Comparison of ENCODE assay signal across 13 cellular contexts in the genomic region with DNA sequence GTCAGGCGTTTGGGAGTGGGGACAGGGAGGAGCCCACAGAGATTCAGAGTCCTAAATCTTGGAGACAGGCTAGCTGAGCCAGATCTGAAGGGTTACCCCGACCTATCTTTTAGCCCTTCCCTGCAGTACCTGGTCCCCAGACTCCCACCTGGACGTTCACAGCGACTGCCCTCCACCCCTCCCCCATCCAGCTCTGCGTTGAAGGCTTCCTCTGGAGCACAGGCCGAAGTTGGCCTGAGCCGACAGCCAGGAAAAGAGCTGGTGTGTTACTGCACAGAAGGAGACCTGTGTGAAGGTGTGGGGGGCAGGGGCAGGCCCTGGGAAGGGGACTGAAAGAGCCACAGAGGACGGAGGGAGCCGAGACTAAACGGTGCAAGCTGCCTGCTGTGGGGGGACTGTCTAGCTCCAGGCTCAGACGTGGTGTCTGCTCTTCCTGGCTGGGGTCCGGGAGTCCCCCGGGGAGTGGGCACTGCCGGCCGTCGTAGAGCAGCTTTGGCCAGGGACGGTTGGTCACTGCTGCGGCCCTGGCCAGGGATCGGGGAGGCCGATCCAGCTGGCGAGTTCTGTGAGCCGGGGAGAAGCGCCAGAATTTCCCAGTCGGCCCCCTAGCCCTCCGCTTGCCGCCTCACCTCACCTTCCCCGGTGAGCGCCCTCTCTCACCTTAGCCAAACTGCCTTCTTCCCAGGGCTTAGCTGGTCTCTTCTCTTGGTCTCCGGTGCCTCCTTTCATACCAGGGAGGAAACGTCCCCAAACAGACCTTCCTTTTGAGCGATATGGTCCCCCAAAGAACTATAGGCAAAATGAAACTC. TPM values are rescaled to one million over a fixed set of nuclear protein-coding genes. Genes with fewer than 3 reads are reported as not detected.
DNase-seq lines count a peak whose midpoint lies in the region; ATAC-seq and TF ChIP-seq lines count a peak whose summit lies in the region.
"Had no signal": no experiment of that assay in that cellular context is flagged by ENCODE, and none has a peak within 500 bp of the region (broad histone marks: within the 10 kb centered on the region; RNA-seq: fewer than 3 reads in every experiment).

No MANE protein-coding gene starts in this region.

- WGBS in iPS DF 6.9 (ENCODE audit: insufficient coverage, insufficient read length): no CpG with 5 or more reads among the region's 31 CpGs

- peaks cover 19% of the 10 kb centered on the region for H3K4me1 ChIP-seq in NT2/D1 (ENCODE audit: insufficient read depth, insufficient read length)
- peaks cover 7% of the 10 kb centered on the region for H3K4me1 ChIP-seq in iPS DF 6.9 (ENCODE audit: control insufficient read depth, insufficient read depth, low read length)

- peaks cover 87% of the 10 kb centered on the region for H3K27me3 ChIP-seq in NT2/D1 (ENCODE audit: insufficient read depth, insufficient read length)
- H3K27me3 ChIP-seq in iPS DF 6.9 (ENCODE audit: control insufficient read depth, insufficient read depth, low read length): peaks cover 80% of the 10 kb centered on the region

- H3K36me3 Mint-ChIP-seq in progenitor cell of endocrine pancreas (ENCODE audit: insufficient read depth): no peaks in the 10 kb centered on the region
- no peaks in the 10 kb centered on the region for H3K36me3 Mint-ChIP-seq in HFFc6 (ENCODE audit: low read depth)
- H3K36me3 Mint-ChIP-seq in activated CD4-positive, alpha-beta T cell treated with anti-CD3 and anti-CD28 coated beads, Interleukin-2, amount 10 ng/mL, durations not matched to agents 7 days and 5 days (ENCODE audit: low read depth): no peaks in the 10 kb centered on the region

- TF ChIP-seq CTCF in progenitor cell of endocrine pancreas (IDR thresholded peaks at IDR 0.05; ENCODE audit: unreplicated experiment) (no peak), HFFc6 (IDR thresholded peaks at IDR 0.05) (no peak)

- POLR2A ChIA-PET in activated CD4-positive, alpha-beta T cell treated with anti-CD3 and anti-CD28 coated beads, Interleukin-2, amount 10 ng/mL, durations not matched to agents 7 days and 5 days (lab: Charles Lee): interaction anchor here (0.5 to 0.6 kb wide), 2 partner anchors 1236 to 1411 kb away, joined by 3 to 7 read pairs; no protein-coding TSS in a partner anchor

- H3K27ac Mint-ChIP-seq in progenitor cell of endocrine pancreas (peak overlapping the region; percentile 95), HFFc6 (no peak overlapping the region)
- no peak overlapping the region for H3K27ac Mint-ChIP-seq in activated CD4-positive, alpha-beta T cell treated with anti-CD3 and anti-CD28 coated beads, Interleukin-2, amount 10 ng/mL, durations not matched to agents 7 days and 5 days

- H3K36me3 ChIP-seq in NT2/D1 (ENCODE audit: insufficient read depth, insufficient read length, low read length) (no peaks in the 10 kb centered on the region), iPS DF 6.9 (ENCODE audit: control insufficient read depth, insufficient read depth, low read length) (no peaks in the 10 kb centered on the region)

- peak overlapping the region; percentile 62 for H3K9ac ChIP-seq in NT2/D1 (ENCODE audit: insufficient read length, low read depth)

- peaks cover 37% of the 10 kb centered on the region for H3K4me1 Mint-ChIP-seq in progenitor cell of endocrine pancreas (ENCODE audit: low read depth)
- peaks cover 18% of the 10 kb centered on the region for H3K4me1 Mint-ChIP-seq in HFFc6 (ENCODE audit: low read depth)
- H3K4me1 Mint-ChIP-seq in activated CD4-positive, alpha-beta T cell treated with anti-CD3 and anti-CD28 coated beads, Interleukin-2, amount 10 ng/mL, durations not matched to agents 7 days and 5 days: peaks cover 32% of the 10 kb centered on the region

- no peaks in the 10 kb centered on the region for H3K9me3 Mint-ChIP-seq in progenitor cell of endocrine pancreas (ENCODE audit: low read depth)
- H3K9me3 Mint-ChIP-seq in HFFc6: no peaks in the 10 kb centered on the region
- no peaks in the 10 kb centered on the region for H3K9me3 Mint-ChIP-seq in activated CD4-positive, alpha-beta T cell treated with anti-CD3 and anti-CD28 coated beads, Interleukin-2, amount 10 ng/mL, durations not matched to agents 7 days and 5 days

- DNase-seq in DMS53 (lab: John Stamatoyannopoulos, UW) (peak; percentile 62), DMS53 treated with DMSO at 0.1 percent for 48 hours (lab: John Stamatoyannopoulos, UW; ENCODE audit: unreplicated experiment) (no peak), NT2/D1 (ENCODE audit: low read depth, low spot score) (no peak), iPS DF 6.9 (ENCODE audit: low read depth, low spot score) (no peak), progenitor cell of endocrine pancreas (ENCODE audit: low spot score, unreplicated experiment) (peak; percentile 53), HFFc6 (no peak)
- DNase-seq in activated CD4-positive, alpha-beta T cell treated with anti-CD3 and anti-CD28 coated beads, Interleukin-2, amount 10 ng/mL, durations not matched to agents 7 days and 5 days: no peak
- DNase-seq: DND-41, NCI-H1694, nucleus accumbens had no signal

- CTCF ChIA-PET in activated CD4-positive, alpha-beta T cell treated with anti-CD3 and anti-CD28 coated beads, Interleukin-2, amount 10 ng/mL, durations not matched to agents 7 days and 5 days (lab: Charles Lee): interaction anchor here (0.6 to 2.0 kb wide), 8 partner anchors 12 to 274 kb away, joined by 3 to 5 read pairs (median 3); no protein-coding TSS in a partner anchor

- H3K9me3 ChIP-seq in NT2/D1 (ENCODE audit: insufficient read depth, low read length) (no peaks in the 10 kb centered on the region), iPS DF 6.9 (ENCODE audit: control insufficient read depth, insufficient read depth, low read length) (no peaks in the 10 kb centered on the region)

- ATAC-seq in GM18498 (IDR thresholded peaks at IDR 0.05; ENCODE audit: unreplicated experiment): no peak

- no peak overlapping the region for H3K27ac ChIP-seq in iPS DF 6.9 (ENCODE audit: low read length)
- H3K27ac ChIP-seq: 22Rv1, epithelial cell of prostate had no signal

- H3K4me3 Mint-ChIP-seq in progenitor cell of endocrine pancreas (ENCODE audit: low read depth): peak overlapping the region; percentile 77
- no peak overlapping the region; the same call in 1 of the 2 replicates for H3K4me3 Mint-ChIP-seq in HFFc6
- H3K4me3 Mint-ChIP-seq in activated CD4-positive, alpha-beta T cell treated with anti-CD3 and anti-CD28 coated beads, Interleukin-2, amount 10 ng/mL, durations not matched to agents 7 days and 5 days: no peak overlapping the region

- H3K27me3 Mint-ChIP-seq in progenitor cell of endocrine pancreas: peaks cover 33% of the 10 kb centered on the region
- H3K27me3 Mint-ChIP-seq in HFFc6 (ENCODE audit: insufficient read depth): peaks cover 64% of the 10 kb centered on the region
- peaks cover 93% of the 10 kb centered on the region for H3K27me3 Mint-ChIP-seq in activated CD4-positive, alpha-beta T cell treated with anti-CD3 and anti-CD28 coated beads, Interleukin-2, amount 10 ng/mL, durations not matched to agents 7 days and 5 days

- H3K4me3 ChIP-seq in NT2/D1 (ENCODE audit: insufficient read length, low read depth): peak overlapping the region; percentile 26
- H3K4me3 ChIP-seq in iPS DF 6.9 (ENCODE audit: low read length): peak overlapping the region; percentile 35; the same call in 1 of the 2 replicates

RNA-seq across cellular contexts. Expression of a gene that starts 0.9 kb away (rescaled TPM):
- 424 and 446 TPM in 2 replicates for total RNA-seq in progenitor cell of endocrine pancreas
- total RNA-seq in HFFc6 (2021; fragmentation: NEBNext Ultra II Directional; extraction: Animal tissue kit (Norgen Biotek cat#: 25700)): not detected
- not detected for total RNA-seq in activated CD4-positive, alpha-beta T cell treated with anti-CD3 and anti-CD28 coated beads, Interleukin-2, amount 10 ng/mL, durations not matched to agents 7 days and 5 days

RNA-seq across cellular contexts. Expression of a gene that starts 41.7 kb away (rescaled TPM):
- 76.1 and 83.9 TPM in 2 replicates for total RNA-seq in progenitor cell of endocrine pancreas
- 100 to 1,000 TPM in 5 of 6 experiments, 10 to 100 TPM in 1; 87.8 to 123 (median 107) TPM for total RNA-seq in HFFc6 (2021; fragmentation: NEBNext Ultra II Directional; extraction: Animal tissue kit (Norgen Biotek cat#: 25700))
- 100 to 1,000 TPM; 145 to 181 TPM for total RNA-seq in activated CD4-positive, alpha-beta T cell treated with anti-CD3 and anti-CD28 coated beads, Interleukin-2, amount 10 ng/mL, durations not matched to agents 7 days and 5 days

Comparison
In these comparisons a context has a peak if more than half of its experiments do, and no peak if none do; other contexts are left out.
1. DNase-seq: peak in DMS53 (single experiment) and progenitor cell of endocrine pancreas (single experiment); none in DMS53 treated with DMSO at 0.1 percent for 48 hours (single experiment), NT2/D1 (single experiment), iPS DF 6.9 (single experiment), HFFc6 (single experiment) and activated CD4-positive, alpha-beta T cell treated with anti-CD3 and anti-CD28 coated beads, Interleukin-2, amount 10 ng/mL, durations not matched to agents 7 days and 5 days (single experiment).
2. RNA of a gene that starts 0.9 kb away (total RNA-seq): 424 to 446 TPM in progenitor cell of endocrine pancreas; not detected in activated CD4-positive, alpha-beta T cell treated with anti-CD3 and anti-CD28 coated beads, Interleukin-2, amount 10 ng/mL, durations not matched to agents 7 days and 5 days and not detected in HFFc6; every median in the first group is over 100 times any median in the second.